ENCODE assay signal across 10 cellular contexts in genomic region chr11:123300874-123301695, GRCh38.
DNase-seq lines count a peak whose midpoint lies in the region; ATAC-seq and TF ChIP-seq lines count a peak whose summit lies in the region.
"Had no signal": no experiment of that assay in that cellular context is flagged by ENCODE, and none has a peak within 500 bp of the region (broad histone marks: within the 10 kb centered on the region; RNA-seq: fewer than 3 reads in every experiment).

No MANE protein-coding gene starts in this region.

- POLR2A ChIA-PET in activated CD4-positive, alpha-beta memory T cell treated with anti-CD3 and anti-CD28 coated beads for 36 hours (lab: Charles Lee) = interaction anchor here (2.3 to 3.1 kb wide), 2 partner anchors 56 to 81 kb away, joined by 5 to 8 read pairs; no protein-coding TSS in a partner anchor

- H3K4me1 ChIP-seq in suprapubic skin = peaks cover 15% of the 10 kb centered on the region

- no peak for ATAC-seq in HG03159 (IDR thresholded peaks at IDR 0.05; ENCODE audit: unreplicated experiment)

- peak overlapping the region; percentile 50 for H3K4me3 Mint-ChIP-seq in activated T-cell treated with anti-CD3 and anti-CD28 coated beads, Interleukin-2, amount 50 U/mL, for 24 hours
- H3K4me3 Mint-ChIP-seq in activated CD4-positive, alpha-beta memory T cell treated with anti-CD3 and anti-CD28 coated beads for 36 hours = peak overlapping the region; percentile 17

- WGBS in suprapubic skin = 20% methylated on average over 6 of the region's 6 CpGs
- 17 to 18% methylated on average over 6 of the region's 6 CpGs for WGBS in lower leg skin, 2 donors

- TF ChIP-seq CTCF in suprapubic skin (IDR thresholded peaks at IDR 0.05) (no peak), lower leg skin (IDR thresholded peaks at IDR 0.05) (no peak)

- H3K36me3 Mint-ChIP-seq in activated T-cell treated with anti-CD3 and anti-CD28 coated beads, Interleukin-2, amount 50 U/mL, for 24 hours (ENCODE audit: low read depth) = no peaks in the 10 kb centered on the region
- no peaks in the 10 kb centered on the region for H3K36me3 Mint-ChIP-seq in activated CD4-positive, alpha-beta memory T cell treated with anti-CD3 and anti-CD28 coated beads for 36 hours
- H3K36me3 Mint-ChIP-seq: activated naive CD4-positive, alpha-beta T cell treated with anti-CD3 and anti-CD28 coated beads, Interleukin-2, amount 50 U/mL, for 72 hours had no signal

- peaks cover 6% of the 10 kb centered on the region for H3K27me3 Mint-ChIP-seq in activated T-cell treated with anti-CD3 and anti-CD28 coated beads, Interleukin-2, amount 50 U/mL, for 24 hours
- no peaks in the 10 kb centered on the region for H3K27me3 Mint-ChIP-seq in activated CD4-positive, alpha-beta memory T cell treated with anti-CD3 and anti-CD28 coated beads for 36 hours

- H3K4me1 Mint-ChIP-seq in activated T-cell treated with anti-CD3 and anti-CD28 coated beads, Interleukin-2, amount 50 U/mL, for 24 hours (ENCODE audit: low read depth) = peaks cover 49% of the 10 kb centered on the region
- H3K4me1 Mint-ChIP-seq in activated CD4-positive, alpha-beta memory T cell treated with anti-CD3 and anti-CD28 coated beads for 36 hours (ENCODE audit: low read depth) = peaks cover 41% of the 10 kb centered on the region

- no peak for DNase-seq in activated T-cell treated with anti-CD3 and anti-CD28 coated beads, Interleukin-2, amount 50 U/mL, for 24 hours
- DNase-seq in activated T-cell treated with anti-CD3 and anti-CD28 coated beads, Interleukin-2, amount 50 U/mL, for 1 hour = no peak
- DNase-seq in activated CD4-positive, alpha-beta memory T cell treated with anti-CD3 and anti-CD28 coated beads for 36 hours = no peak
- DNase-seq in foreskin melanocyte (peak; percentile 25), suprapubic skin (ENCODE audit: low spot score in 2 of 2) (no peak), DMS153 (lab: John Stamatoyannopoulos, UW) (no peak), lower leg skin (ENCODE audit: low spot score in 2 of 2) (no peak)
- DNase-seq: GF-D8 had no signal

- intact Hi-C loops in activated CD4-positive, alpha-beta memory T cell treated with anti-CD3 and anti-CD28 coated beads for 36 hours (cut with micrococcal nuclease) = loop anchor here (1.0 kb wide), 1 partner anchor 254 kb away; no protein-coding TSS in a partner anchor
- intact Hi-C loops in lower leg skin (cut with DNase I; ENCODE audit: low total_unique reads) = loop anchor here (10.0 kb wide), 1 partner anchor 184 kb away; no protein-coding TSS in a partner anchor

- H3K9me3 ChIP-seq in suprapubic skin = no peaks in the 10 kb centered on the region

- no peak for TF ChIP-seq POLR2A in suprapubic skin (IDR thresholded peaks at IDR 0.05)
- TF ChIP-seq POLR2A in lower leg skin (IDR thresholded peaks at IDR 0.05) = no peak

- TF ChIP-seq EP300 in suprapubic skin (IDR thresholded peaks at IDR 0.05) = no peak

- no peaks in the 10 kb centered on the region for H3K36me3 ChIP-seq in suprapubic skin

- no peak overlapping the region for H3K27ac ChIP-seq in suprapubic skin

- H3K9me3 Mint-ChIP-seq in activated T-cell treated with anti-CD3 and anti-CD28 coated beads, Interleukin-2, amount 50 U/mL, for 24 hours = no peaks in the 10 kb centered on the region
- H3K9me3 Mint-ChIP-seq in activated CD4-positive, alpha-beta memory T cell treated with anti-CD3 and anti-CD28 coated beads for 36 hours = no peaks in the 10 kb centered on the region
- H3K9me3 Mint-ChIP-seq: activated naive CD4-positive, alpha-beta T cell treated with anti-CD3 and anti-CD28 coated beads, Interleukin-2, amount 50 U/mL, for 72 hours had no signal

- H3K4me3 ChIP-seq in suprapubic skin (peak overlapping the region; percentile 47), lower leg skin (ENCODE audit: low read depth, poor library complexity, severe bottlenecking) (no peak overlapping the region)

- CTCF ChIA-PET in activated CD4-positive, alpha-beta memory T cell treated with anti-CD3 and anti-CD28 coated beads for 36 hours (lab: Charles Lee) = interaction anchor here (0.6 to 7.8 kb wide), 16 partner anchors 10 to 243 kb away, joined by 3 to 70 read pairs (median 4); no protein-coding TSS in a partner anchor

- peaks cover 8% of the 10 kb centered on the region for H3K27me3 ChIP-seq in suprapubic skin

- peak overlapping the region; percentile 29 for H3K27ac Mint-ChIP-seq in activated T-cell treated with anti-CD3 and anti-CD28 coated beads, Interleukin-2, amount 50 U/mL, for 24 hours
- H3K27ac Mint-ChIP-seq in activated CD4-positive, alpha-beta memory T cell treated with anti-CD3 and anti-CD28 coated beads for 36 hours = no peak overlapping the region
